In genomic region chrX:132615396-132616131, GRCh38 we compare ENCODE assay signal across 9 cellular contexts.
A peak's percentile ranks its signal among the peaks of the same experiment; 100 is the strongest.
DNase-seq lines count a peak whose midpoint lies in the region; ATAC-seq lines count a peak whose summit lies in the region.
"Had no signal": no experiment of that assay in that cellular context is flagged by ENCODE, and none has a peak within 500 bp of the region (broad histone marks: within the 10 kb centered on the region; RNA-seq: fewer than 3 reads in every experiment).

No MANE protein-coding gene starts in this region.

- H3K14ac ChIP-seq in mesenchymal stem cell (ENCODE audit: low read length in 2 of 2), result no peak overlapping the region

- no peak overlapping the region for H4K8ac ChIP-seq in mesenchymal stem cell (ENCODE audit: low read length)

- ATAC-seq in central memory CD8-positive, alpha-beta T cell (replicated peaks; ENCODE audit: extremely low read depth, poor library complexity, severe bottlenecking), result no peak
- no peak for ATAC-seq in GM19397 (IDR thresholded peaks at IDR 0.05; ENCODE audit: unreplicated experiment)

- H3K36me3 ChIP-seq in mesenchymal stem cell (ENCODE audit: control insufficient read depth in 1 of 2, insufficient read depth in 2 of 2, low read depth in 1 of 2, low read length in 2 of 2), result no peaks in the 10 kb centered on the region

- H3K27ac ChIP-seq in mesenchymal stem cell (ENCODE audit: low read length, poor library complexity, severe bottlenecking), result no peak overlapping the region

- no peak overlapping the region for H2AK5ac ChIP-seq in mesenchymal stem cell (ENCODE audit: low read length, severe bottlenecking)

- 0% methylated on average over 1 of the region's 4 CpGs for WGBS in mesenchymal stem cell

- no peak overlapping the region for H2AFZ ChIP-seq in mesenchymal stem cell (ENCODE audit: low read depth, low read length)

- DNase-seq in SIG-M5 treated with dmso at 0.1 percent for 504 hours (lab: John Stamatoyannopoulos, UW; ENCODE audit: unreplicated experiment) (peak; percentile 12), SIG-M5 (lab: John Stamatoyannopoulos, UW) (no peak), HPDE6-E6E7 (ENCODE audit: extremely low spot score) (peak; percentile 7), mesenchymal stem cell (peak; percentile 60), superior temporal gyrus (ENCODE audit: extremely low spot score) (peak; percentile 31)
- peak; percentile 30 for DNase-seq in T-helper 2 cell treated with Interferon-gamma antibody and Interleukin-4, amounts not matched to agents 5 μg/mL and 100 μg/mL, for 36 hours (ENCODE audit: low spot score)
- peak; percentile 10 to 12 for DNase-seq in central memory CD8-positive, alpha-beta T cell (ENCODE audit: low spot score in 2 of 2)

- H3K9ac ChIP-seq in mesenchymal stem cell (ENCODE audit: low read length), result no peak overlapping the region

- H3K4ac ChIP-seq in mesenchymal stem cell (ENCODE audit: low read depth in 1 of 2, low read length in 2 of 2), result no peak overlapping the region

- H2BK5ac ChIP-seq in mesenchymal stem cell (ENCODE audit: low read depth, low read length, poor library complexity, severe bottlenecking), result no peak overlapping the region

- H3K4me1 Mint-ChIP-seq in T-helper 2 cell treated with Interferon-gamma antibody and Interleukin-4, amounts not matched to agents 5 μg/mL and 100 μg/mL, for 36 hours (ENCODE audit: low read depth), result peaks cover 3% of the 10 kb centered on the region
- no peaks in the 10 kb centered on the region for H3K4me1 Mint-ChIP-seq in central memory CD8-positive, alpha-beta T cell

- no peaks in the 10 kb centered on the region for H3K9me3 ChIP-seq in mesenchymal stem cell (ENCODE audit: control insufficient read depth, low read length)

- H3K4me3 Mint-ChIP-seq in T-helper 2 cell treated with Interferon-gamma antibody and Interleukin-4, amounts not matched to agents 5 μg/mL and 100 μg/mL, for 36 hours, result no peak overlapping the region
- H3K4me3 Mint-ChIP-seq in central memory CD8-positive, alpha-beta T cell, result no peak overlapping the region
- H3K4me3 Mint-ChIP-seq: dendritic cell treated with granulocyte-macrophage colony-stimulating factor and Interleukin-4, amounts not matched to agents 40 ng/mL and 50 ng/mL, for 4 days had no signal

- H2BK12ac ChIP-seq in mesenchymal stem cell (ENCODE audit: low read length in 2 of 2), result no peak overlapping the region

- H3K27me3 ChIP-seq in mesenchymal stem cell (ENCODE audit: control insufficient read depth in 1 of 2, insufficient read depth in 1 of 2, low read length in 2 of 2), result peaks cover 0 to 42% of the 10 kb centered on the region in 2 experiments

- no peaks in the 10 kb centered on the region for H3K79me1 ChIP-seq in mesenchymal stem cell (replicated peaks; ENCODE audit: low read length, poor library complexity, severe bottlenecking)

- no peak overlapping the region for H3K4me3 ChIP-seq in mesenchymal stem cell (ENCODE audit: insufficient read depth in 1 of 2, low read depth in 1 of 2, low read length in 2 of 2)

- H3K27ac Mint-ChIP-seq in T-helper 2 cell treated with Interferon-gamma antibody and Interleukin-4, amounts not matched to agents 5 μg/mL and 100 μg/mL, for 36 hours, result no peak overlapping the region
- H3K27ac Mint-ChIP-seq in central memory CD8-positive, alpha-beta T cell (ENCODE audit: low read depth), result no peak overlapping the region
- H3K27ac Mint-ChIP-seq: dendritic cell treated with granulocyte-macrophage colony-stimulating factor and Interleukin-4, amounts not matched to agents 40 ng/mL and 50 ng/mL, for 4 days had no signal

- no peaks in the 10 kb centered on the region for H3K9me3 Mint-ChIP-seq in T-helper 2 cell treated with Interferon-gamma antibody and Interleukin-4, amounts not matched to agents 5 μg/mL and 100 μg/mL, for 36 hours
- no peaks in the 10 kb centered on the region for H3K9me3 Mint-ChIP-seq in central memory CD8-positive, alpha-beta T cell
- H3K9me3 Mint-ChIP-seq: dendritic cell treated with granulocyte-macrophage colony-stimulating factor and Interleukin-4, amounts not matched to agents 40 ng/mL and 50 ng/mL, for 4 days had no signal

- no peak overlapping the region for H3K18ac ChIP-seq in mesenchymal stem cell (ENCODE audit: low read depth in 1 of 2, low read length in 2 of 2)

- no peak overlapping the region for H3K23ac ChIP-seq in mesenchymal stem cell (ENCODE audit: low read length in 2 of 2)

- no peaks in the 10 kb centered on the region for H3K36me3 Mint-ChIP-seq in T-helper 2 cell treated with Interferon-gamma antibody and Interleukin-4, amounts not matched to agents 5 μg/mL and 100 μg/mL, for 36 hours (ENCODE audit: low read depth)
- no peaks in the 10 kb centered on the region for H3K36me3 Mint-ChIP-seq in central memory CD8-positive, alpha-beta T cell (ENCODE audit: insufficient read depth)

- H3K4me2 ChIP-seq in mesenchymal stem cell (ENCODE audit: low read length, poor library complexity, severe bottlenecking), result no peak overlapping the region

- H3K27me3 Mint-ChIP-seq in T-helper 2 cell treated with Interferon-gamma antibody and Interleukin-4, amounts not matched to agents 5 μg/mL and 100 μg/mL, for 36 hours (ENCODE audit: low read depth), result no peaks in the 10 kb centered on the region
- no peaks in the 10 kb centered on the region for H3K27me3 Mint-ChIP-seq in central memory CD8-positive, alpha-beta T cell
- H3K27me3 Mint-ChIP-seq: dendritic cell treated with granulocyte-macrophage colony-stimulating factor and Interleukin-4, amounts not matched to agents 40 ng/mL and 50 ng/mL, for 4 days had no signal

- no peak overlapping the region for H4K91ac ChIP-seq in mesenchymal stem cell (ENCODE audit: low read length)

- H2BK15ac ChIP-seq in mesenchymal stem cell (ENCODE audit: low read depth, poor library complexity, severe bottlenecking), result no peak overlapping the region

- H2BK120ac ChIP-seq in mesenchymal stem cell (ENCODE audit: low read depth, low read length), result no peak overlapping the region

- H3K4me1 ChIP-seq in mesenchymal stem cell (ENCODE audit: control insufficient read depth, insufficient read depth, low read depth, low read length), result no peaks in the 10 kb centered on the region
